ENCODE assay signal across 30 cellular contexts in the genomic region with DNA sequence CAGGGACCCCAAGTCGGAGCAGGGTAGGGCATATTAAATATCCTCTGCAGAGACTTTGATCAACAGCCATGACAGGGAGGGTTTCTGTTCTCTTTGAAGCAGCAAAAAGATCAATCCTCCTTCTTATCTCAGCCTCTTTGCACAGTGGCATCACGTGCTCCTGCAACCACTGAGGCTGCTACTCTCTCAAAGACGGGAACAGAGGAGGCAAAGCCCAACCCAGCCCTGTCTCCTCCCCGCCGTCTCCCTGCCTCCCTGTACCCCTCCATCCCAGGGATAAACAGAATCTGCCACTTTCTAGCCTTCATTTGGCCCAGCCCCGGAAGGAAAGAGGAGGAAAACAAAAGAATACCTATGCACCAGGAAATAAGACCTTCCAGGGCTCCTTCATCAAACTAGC. TPM values are rescaled to one million over a fixed set of nuclear protein-coding genes. Genes with fewer than 3 reads are reported as not detected.
"Had no signal": no experiment of that assay in that cellular context is flagged by ENCODE, and none has a peak within 500 bp of the region (broad histone marks: within the 10 kb centered on the region; RNA-seq: fewer than 3 reads in every experiment).

No MANE protein-coding gene starts in this region.

- H3K4me3 Mint-ChIP-seq: activated CD8-positive, alpha-beta T cell treated with anti-CD3 and anti-CD28 coated beads, Interleukin-2, amount 10 ng/mL, durations not matched to agents 7 days and 5 days; activated naive CD8-positive, alpha-beta T cell; activated T-cell treated with anti-CD3 and anti-CD28 coated beads, Interleukin-2, amount 50 U/mL, for 24 hours; activated T-helper 17 cell treated with anti-CD3 and anti-CD28 coated beads, Interleukin-2, amount 50 U/mL, for 72 hours; central memory CD8-positive, alpha-beta T cell; effector memory CD8-positive, alpha-beta T cell; memory B cell had no signal

- H3K36me3 ChIP-seq: breast epithelium, esophagus muscularis mucosa, gastrocnemius medialis, thyroid gland, upper lobe of right lung had no signal

- H3K27me3 ChIP-seq: thyroid gland had no signal

- H3K27ac ChIP-seq: breast epithelium, dorsolateral prefrontal cortex, esophagus muscularis mucosa, gastrocnemius medialis, parathyroid adenoma, thyroid gland, upper lobe of right lung, VCaP had no signal

- H3K9ac ChIP-seq: parathyroid adenoma had no signal

- ATAC-seq: activated CD4-positive, CD25-positive, alpha-beta regulatory T cell treated with anti-CD3 and anti-CD28 coated beads, Interleukin-2, amount 50 U/mL, for 24 hours; activated CD8-positive, alpha-beta T cell treated with anti-CD3 and anti-CD28 coated beads, Interleukin-2, amount 10 ng/mL, durations not matched to agents 7 days and 5 days; activated T-helper 17 cell treated with anti-CD3 and anti-CD28 coated beads, Interleukin-2, amount 50 U/mL, for 72 hours; effector memory CD8-positive, alpha-beta T cell; gastrocnemius medialis; stimulated activated naive CD8-positive, alpha-beta T cell treated with anti-CD3 and anti-CD28 coated beads, Interleukin-15, Interleukin-2, amounts not matched to agents 100 U/mL and 50 U/mL, for 24 hours; upper lobe of right lung had no signal

- H3K4me3 ChIP-seq: breast epithelium, dorsolateral prefrontal cortex, esophagus muscularis mucosa, gastrocnemius medialis, thyroid gland, upper lobe of right lung had no signal

- H3K27ac Mint-ChIP-seq: activated CD8-positive, alpha-beta T cell treated with anti-CD3 and anti-CD28 coated beads, Interleukin-2, amount 10 ng/mL, durations not matched to agents 7 days and 5 days; activated naive CD8-positive, alpha-beta T cell; activated T-cell treated with anti-CD3 and anti-CD28 coated beads, Interleukin-2, amount 50 U/mL, for 24 hours; activated T-helper 17 cell treated with anti-CD3 and anti-CD28 coated beads, Interleukin-2, amount 50 U/mL, for 72 hours; effector memory CD8-positive, alpha-beta T cell; memory B cell had no signal

- DNase-seq: activated CD4-positive, alpha-beta T cell treated with anti-CD3 and anti-CD28 coated beads, Interleukin-2, amount 50 U/mL, for 1 hour; activated CD8-positive, alpha-beta T cell treated with anti-CD3 and anti-CD28 coated beads, Interleukin-2, amount 10 ng/mL, durations not matched to agents 7 days and 5 days; activated naive CD4-positive, alpha-beta T cell; activated T-cell treated with anti-CD3 and anti-CD28 coated beads, Interleukin-2, amount 50 U/mL, for 24 hours; dorsolateral prefrontal cortex; effector memory CD8-positive, alpha-beta T cell; gastrocnemius medialis; hypothalamus; nucleus accumbens; stimulated activated CD4-positive, alpha-beta T cell treated with anti-CD3 and anti-CD28 coated beads, Interleukin-12 subunit alpha, Interleukin-12 subunit beta, amount 100 ng/mL, for 4 hours; stimulated activated CD4-positive, alpha-beta T cell treated with anti-CD3 and anti-CD28 coated beads, Interleukin-4, amount 100 ng/mL, for 4 hours; stimulated activated naive CD8-positive, alpha-beta T cell treated with anti-CD3 and anti-CD28 coated beads, Interleukin-15, Interleukin-2, amounts not matched to agents 100 U/mL and 50 U/mL, for 24 hours; substantia nigra; thyroid gland; upper lobe of right lung had no signal

- H3K9me3 ChIP-seq: esophagus muscularis mucosa, gastrocnemius medialis, thyroid gland, upper lobe of right lung had no signal

- H3K9me3 Mint-ChIP-seq: activated T-cell treated with anti-CD3 and anti-CD28 coated beads, Interleukin-2, amount 50 U/mL, for 24 hours; activated T-helper 17 cell treated with anti-CD3 and anti-CD28 coated beads, Interleukin-2, amount 50 U/mL, for 72 hours; central memory CD8-positive, alpha-beta T cell; effector memory CD8-positive, alpha-beta T cell had no signal

- H3K36me3 Mint-ChIP-seq: activated naive CD8-positive, alpha-beta T cell; memory B cell had no signal

- H3K4me1 ChIP-seq: breast epithelium, gastrocnemius medialis, parathyroid adenoma, thyroid gland, upper lobe of right lung had no signal

- H3K4me1 Mint-ChIP-seq: activated T-helper 17 cell treated with anti-CD3 and anti-CD28 coated beads, Interleukin-2, amount 50 U/mL, for 72 hours; central memory CD8-positive, alpha-beta T cell; memory B cell had no signal

RNA-seq across cellular contexts. Expression of gene TBC1D21, which starts 7.5 kb away (rescaled TPM):
- total RNA-seq: activated CD8-positive, alpha-beta T cell treated with anti-CD3 and anti-CD28 coated beads, Interleukin-2, amount 10 ng/mL, durations not matched to agents 7 days and 5 days; activated T-helper 17 cell treated with anti-CD3 and anti-CD28 coated beads, Interleukin-2, amount 50 U/mL, for 72 hours; astrocyte; breast epithelium; esophagus muscularis mucosa; gastrocnemius medialis; liver; myocyte; pulmonary artery endothelial cell; right cardiac atrium; T-helper 2 cell treated with Interferon-gamma antibody and Interleukin-4, amounts not matched to agents 100 ng/mL and 5 ng/mL, for 36 hours; thyroid gland; upper lobe of right lung had no signal
